Comparison of ENCODE assay signal across 8 cellular contexts in genomic region chr5:40755407-40756365, GRCh38. TPM values are rescaled to one million over a fixed set of nuclear protein-coding genes. Genes with fewer than 3 reads are reported as not detected.
A peak's percentile ranks its signal among the peaks of the same experiment; 100 is the strongest.
DNase-seq lines count a peak whose midpoint lies in the region; ATAC-seq and TF ChIP-seq lines count a peak whose summit lies in the region.

TTC33 (minus strand) TSS chr5:40755961; CDS start chr5:40747018, 8,943 bp downstream.

- DNase-seq in NCI-H1092 (lab: John Stamatoyannopoulos, UW) (peak; percentile 89), glutamatergic neuron (peak; percentile 96), osteoblast (ENCODE audit: insufficient read length, low spot score, missing footprints) (peak; percentile 97)
- peak; percentile 96 for DNase-seq in activated naive CD8-positive, alpha-beta T cell treated with anti-CD3 and anti-CD28 coated beads for 36 hours

- peak within 1 kb of the TSS; percentile 96 for H3K4me3 ChIP-seq in osteoblast (ENCODE audit: insufficient read depth, low read length)
- peak within 1 kb of the TSS; percentile 88 for H3K4me3 ChIP-seq in thymus (ENCODE audit: low read length)

- peaks cover 3% of the 10 kb centered on the region for H4K20me1 ChIP-seq in osteoblast (ENCODE audit: insufficient read depth, low read length)

- no peak within 1 kb of the TSS for H3K4me3 Mint-ChIP-seq in activated naive CD8-positive, alpha-beta T cell treated with anti-CD3 and anti-CD28 coated beads for 36 hours
- H3K4me3 Mint-ChIP-seq in glutamatergic neuron (ENCODE audit: unreplicated experiment) = no peak within 1 kb of the TSS

- H3K9me3 Mint-ChIP-seq in activated naive CD8-positive, alpha-beta T cell treated with anti-CD3 and anti-CD28 coated beads for 36 hours = no peaks in the 10 kb centered on the region
- H3K9me3 Mint-ChIP-seq in glutamatergic neuron (ENCODE audit: unreplicated experiment) = peaks cover 2% of the 10 kb centered on the region

- TF ChIP-seq POLR2A in GM10847 (IDR thresholded peaks at IDR 0.05; ENCODE audit: extremely low read depth, insufficient read length) = peak; percentile 17

- peak within 1 kb of the TSS; percentile 87 for H3K4me2 ChIP-seq in osteoblast (ENCODE audit: insufficient read depth, low read length)

- H3K9me3 ChIP-seq in osteoblast (ENCODE audit: low read depth, low read length) = no peaks in the 10 kb centered on the region
- H3K9me3 ChIP-seq in thymus (ENCODE audit: control insufficient read depth) = no peaks in the 10 kb centered on the region

- no peaks in the 10 kb centered on the region for H3K36me3 ChIP-seq in osteoblast (ENCODE audit: insufficient read depth, low read length)
- H3K36me3 ChIP-seq in thymus (ENCODE audit: control insufficient read depth, insufficient read depth) = no peaks in the 10 kb centered on the region

- peak within 1 kb of the TSS; percentile 95 for H2AFZ ChIP-seq in osteoblast (ENCODE audit: low read length)

- peak; percentile 28 for TF ChIP-seq CTCF in glutamatergic neuron (IDR thresholded peaks at IDR 0.05; ENCODE audit: partially characterized antibody, unreplicated experiment)
- TF ChIP-seq CTCF in osteoblast (IDR thresholded peaks at IDR 0.05; ENCODE audit: extremely low read depth, low read depth, low read length) = peak; percentile 49

- peaks cover 24% of the 10 kb centered on the region for H3K36me3 Mint-ChIP-seq in activated naive CD8-positive, alpha-beta T cell treated with anti-CD3 and anti-CD28 coated beads for 36 hours
- H3K36me3 Mint-ChIP-seq in glutamatergic neuron (ENCODE audit: unreplicated experiment) = no peaks in the 10 kb centered on the region

- H3K79me2 ChIP-seq in osteoblast (ENCODE audit: insufficient read depth, low read length) = peaks cover 33% of the 10 kb centered on the region

- H3K4me1 Mint-ChIP-seq in activated naive CD8-positive, alpha-beta T cell treated with anti-CD3 and anti-CD28 coated beads for 36 hours = peaks cover 17% of the 10 kb centered on the region
- no peaks in the 10 kb centered on the region for H3K4me1 Mint-ChIP-seq in glutamatergic neuron (ENCODE audit: low read depth, unreplicated experiment)

- peaks cover 9% of the 10 kb centered on the region for H3K4me1 ChIP-seq in osteoblast (ENCODE audit: insufficient read depth, low read length)
- H3K4me1 ChIP-seq in thymus (ENCODE audit: control insufficient read depth, insufficient read depth, low read length) = peaks cover 3% of the 10 kb centered on the region

- 9% methylated on average over 80 of the region's 80 CpGs for WGBS in thymus

- H3K27ac ChIP-seq in osteoblast (ENCODE audit: low read depth, low read length) (peak within 1 kb of the TSS; percentile 72), thymus (ENCODE audit: low read depth) (peak within 1 kb of the TSS; percentile 95)

- no peaks in the 10 kb centered on the region for H3K27me3 Mint-ChIP-seq in activated naive CD8-positive, alpha-beta T cell treated with anti-CD3 and anti-CD28 coated beads for 36 hours
- H3K27me3 Mint-ChIP-seq in glutamatergic neuron (ENCODE audit: unreplicated experiment) = no peaks in the 10 kb centered on the region

- no peak within 1 kb of the TSS for H3K27ac Mint-ChIP-seq in activated naive CD8-positive, alpha-beta T cell treated with anti-CD3 and anti-CD28 coated beads for 36 hours
- no peak within 1 kb of the TSS for H3K27ac Mint-ChIP-seq in glutamatergic neuron (ENCODE audit: unreplicated experiment)

- peak; percentile 87 for ATAC-seq in HG02610 (IDR thresholded peaks at IDR 0.05; ENCODE audit: unreplicated experiment)
- ATAC-seq in SK-N-SH treated with all-trans-retinoic acid at 6 μM for 48 hours = peak; percentile 96

- H3K27me3 ChIP-seq in osteoblast (ENCODE audit: insufficient read depth, low read length) (no peaks in the 10 kb centered on the region), thymus (ENCODE audit: control insufficient read depth, insufficient read depth) (no peaks in the 10 kb centered on the region)

TF ChIP-seq in SK-N-SH treated with all-trans-retinoic acid at 6 μM for 48 hours, 23 proteins besides CTCF, POLR2A, EP300 and RAD21:
- TF ChIP-seq BACH2 (CRISPR knock-in tag; IDR thresholded peaks at IDR 0.05; ENCODE audit: borderline replicate concordance) = no peak
- 0 out of 2 replicates have a peak, but pooled peaks have one; percentile 46 for TF ChIP-seq GLIS3 (CRISPR knock-in tag; IDR thresholded peaks at IDR 0.05)

RNA-seq across cellular contexts. Expression of gene TTC33, which starts in this region (rescaled TPM):
- 10 to 100 TPM; 16.8 to 18.1 TPM for total RNA-seq in activated naive CD8-positive, alpha-beta T cell treated with anti-CD3 and anti-CD28 coated beads for 36 hours
- total RNA-seq in glutamatergic neuron (ENCODE audit: unreplicated experiment) (11.7 TPM), osteoblast (13.8 and 14.5 TPM in 2 replicates)
- 13.4 TPM for polyA plus RNA-seq in thymus

Comparison
In these comparisons a context has a peak if more than half of its experiments do, and no peak if none do; other contexts are left out.
1. Peak in every context shown above with its lines: DNase-seq, ATAC-seq, H3K4me3 ChIP-seq and H3K27ac ChIP-seq.